18 cellular contexts compared by ENCODE assay signal in the genomic region with DNA sequence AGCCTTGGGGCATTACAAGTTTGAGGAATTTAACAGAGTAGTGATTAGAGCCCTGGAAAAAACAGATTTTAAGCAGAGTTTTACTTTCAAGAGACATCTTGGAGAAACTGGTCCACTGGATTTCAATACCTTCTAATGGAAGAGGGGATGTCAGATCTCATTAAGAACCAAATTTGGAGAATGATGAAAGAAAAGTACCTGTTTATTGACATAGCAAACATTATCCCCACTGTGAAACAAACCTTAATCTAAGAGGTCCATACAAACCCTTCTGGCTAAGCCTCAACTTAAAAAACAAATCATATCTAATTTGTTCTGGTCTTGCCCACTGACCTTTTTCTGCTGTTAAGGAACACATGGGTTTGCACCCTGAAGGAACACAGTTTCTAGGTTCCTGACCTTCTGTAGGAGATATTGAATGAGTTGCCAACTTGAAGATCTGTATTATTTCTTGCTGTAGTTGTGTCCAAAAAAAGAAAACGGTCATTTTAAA. TPM values are rescaled to one million over a fixed set of nuclear protein-coding genes. Genes with fewer than 3 reads are reported as not detected.
DNase-seq lines count a peak whose midpoint lies in the region; ATAC-seq, FAIRE-seq and TF ChIP-seq lines count a peak whose summit lies in the region.
"Had no signal": no experiment of that assay in that cellular context is flagged by ENCODE, and none has a peak within 500 bp of the region (broad histone marks: within the 10 kb centered on the region; RNA-seq: fewer than 3 reads in every experiment).

No MANE protein-coding gene starts in this region.

- H3F3A ChIP-seq in smooth muscle cell (ENCODE audit: low read depth), result peaks cover 37% of the 10 kb centered on the region

- in situ Hi-C loops in HepG2 (cut with HindIII; ENCODE audit: extremely low pct_ligation_motif_present, low pct_unique_long_range_greater_than_20kb), result no loop called here

- ATAC-seq in HCT116 (peak; percentile 8; the same call in 1 of the 2 replicates), HepG2 (no peak), GM18520 (IDR thresholded peaks at IDR 0.05; ENCODE audit: unreplicated experiment) (no peak)

- RAD21 ChIA-PET in HCT116 (lab: Charles Lee; ENCODE audit: low non-redundant PET in 1 of 2, low total read pairs in 2 of 2, uncharacterized antibody in 2 of 2, unreplicated experiment in 2 of 2), result no interaction called here

- no peaks in the 10 kb centered on the region for H3K27me3 ChIP-seq in HCT116 (ENCODE audit: insufficient read depth, low read length)
- no peaks in the 10 kb centered on the region for H3K27me3 ChIP-seq in adrenal gland
- H3K27me3 ChIP-seq in HepG2 (ENCODE audit: control insufficient read depth in 1 of 2, insufficient read depth in 2 of 2, low read length in 2 of 2), result no peaks in the 10 kb centered on the region
- no peaks in the 10 kb centered on the region for H3K27me3 ChIP-seq in smooth muscle cell (ENCODE audit: low read depth)
- no peaks in the 10 kb centered on the region for H3K27me3 ChIP-seq in CD4-positive, alpha-beta memory T cell (ENCODE audit: insufficient read depth, low read length)

- H3K9ac ChIP-seq in HCT116 (ENCODE audit: low read length) (no peak overlapping the region), HepG2 (ENCODE audit: insufficient read depth, low read depth, low read length) (peak overlapping the region; percentile 24; the same call in 1 of the 2 replicates), smooth muscle cell (ENCODE audit: low read depth) (no peak overlapping the region)

- H3K4me2 ChIP-seq in HCT116 (ENCODE audit: low read length) (peak overlapping the region; percentile 46), HepG2 (ENCODE audit: low read depth, low read length) (peak overlapping the region; percentile 8), smooth muscle cell (no peak overlapping the region)

- H3K27ac ChIP-seq in HCT116 (ENCODE audit: low read depth, low read length) (peak overlapping the region; percentile 51), adrenal gland (peak overlapping the region; percentile 60 to 87 (median 81)), HepG2 (ENCODE audit: extremely low read length, insufficient read depth, low read length) (peak overlapping the region; percentile 60), smooth muscle cell (ENCODE audit: low read depth) (peak overlapping the region; percentile 60)
- H3K27ac ChIP-seq in CD4-positive, alpha-beta memory T cell (ENCODE audit: low read depth, low read length), result no peak overlapping the region

- TF ChIP-seq RAD21 in HCT116 (IDR thresholded peaks at IDR 0.05; ENCODE audit: low read depth) (no peak), HepG2 (CRISPR knock-in tag; IDR thresholded peaks at IDR 0.05) (no peak)

- H3K4me3 ChIP-seq in HCT116 (replicated peaks in 1 of 2; ENCODE audit: low read depth in 1 of 2, low read length in 2 of 2) (no peak overlapping the region), adrenal gland (no peak overlapping the region), HepG2 (replicated peaks in 1 of 3; ENCODE audit: insufficient read depth in 1 of 3, low read depth in 2 of 3, low read length in 3 of 3) (no peak overlapping the region; a peak in 1 of 6 replicates), smooth muscle cell (no peak overlapping the region)
- H3K4me3 ChIP-seq in CD4-positive, alpha-beta memory T cell (ENCODE audit: low read length in 2 of 2), result no peak overlapping the region

- CTCF ChIA-PET in HCT116 (lab: Charles Lee), result no interaction called here
- CTCF ChIA-PET in HepG2 (lab: Yijun Ruan, JAX; ENCODE audit: low intra/inter-chr PET ratio, low total read pairs), result no interaction called here
- CTCF ChIA-PET in CD4-positive, alpha-beta memory T cell (lab: Charles Lee; ENCODE audit: partially characterized antibody), result no interaction called here

- H3K36me3 Mint-ChIP-seq in CD4-positive, alpha-beta memory T cell, result no peaks in the 10 kb centered on the region
- H3K36me3 Mint-ChIP-seq: activated naive CD4-positive, alpha-beta T cell treated with anti-CD3 and anti-CD28 coated beads, Interleukin-2, amount 50 U/mL, for 24 hours had no signal

- TF ChIP-seq EP300 in HepG2 (IDR thresholded peaks at IDR 0.05; ENCODE audit: low read depth in 2 of 2, low read length in 2 of 2) (no peak), HepG2 (CRISPR knock-in tag; IDR thresholded peaks at IDR 0.05; ENCODE audit: borderline replicate concordance) (no peak)

- peaks cover 0 to 4% of the 10 kb centered on the region in 2 donors for H3K27me3 Mint-ChIP-seq in CD4-positive, alpha-beta memory T cell
- H3K27me3 Mint-ChIP-seq: activated naive CD4-positive, alpha-beta T cell treated with anti-CD3 and anti-CD28 coated beads, Interleukin-2, amount 50 U/mL, for 24 hours had no signal

- BruUV-seq in HCT116 (replicated peaks; lab: Mats Ljungman, UMichigan) (no TSS peak), HepG2 (replicated peaks; lab: Mats Ljungman, UMichigan) (no TSS peak)

- no peaks in the 10 kb centered on the region for H3K9me3 ChIP-seq in HCT116 (ENCODE audit: control insufficient read depth in 1 of 2, insufficient read depth in 1 of 2, low read depth in 1 of 2, low read length in 2 of 2)
- no peaks in the 10 kb centered on the region for H3K9me3 ChIP-seq in adrenal gland (replicated peaks in 1 of 3)
- H3K9me3 ChIP-seq in HepG2 (ENCODE audit: low read length), result no peaks in the 10 kb centered on the region
- no peaks in the 10 kb centered on the region for H3K9me3 ChIP-seq in smooth muscle cell (replicated peaks; ENCODE audit: low read depth)
- no peaks in the 10 kb centered on the region for H3K9me3 ChIP-seq in CD4-positive, alpha-beta memory T cell (ENCODE audit: control insufficient read depth in 1 of 2, low read length in 2 of 2)

- TF ChIP-seq POLR2A in HCT116 (IDR thresholded peaks at IDR 0.05; ENCODE audit: borderline replicate concordance, extremely low read depth, insufficient read depth, insufficient read length) (no peak), adrenal gland (IDR thresholded peaks at IDR 0.05) (no peak), HepG2 (IDR thresholded peaks at IDR 0.05; ENCODE audit: insufficient read depth in 1 of 2, low read depth in 2 of 2, low read length in 2 of 2) (no peak)

- H4K20me1 ChIP-seq in HCT116 (ENCODE audit: insufficient read depth), result no peaks in the 10 kb centered on the region
- H4K20me1 ChIP-seq in HepG2 (ENCODE audit: insufficient read depth, low read length), result no peaks in the 10 kb centered on the region
- peaks cover 11% of the 10 kb centered on the region for H4K20me1 ChIP-seq in smooth muscle cell (ENCODE audit: low read depth)

- TF ChIP-seq CTCF in HCT116 (IDR thresholded peaks at IDR 0.05 in 2 of 3, conservative IDR thresholded peaks at IDR 0.05 in 1 of 3; ENCODE audit: borderline replicate concordance in 1 of 3, insufficient read depth in 1 of 3, low read depth in 2 of 3, low read length in 2 of 3) (no peak), adrenal gland (IDR thresholded peaks at IDR 0.05) (no peak), HepG2 (CRISPR knock-in tag; IDR thresholded peaks at IDR 0.05) (no peak), smooth muscle cell (IDR thresholded peaks at IDR 0.05; ENCODE audit: borderline replicate concordance, insufficient read depth, poor library complexity, severe bottlenecking) (no peak), GM10266 (IDR thresholded peaks at IDR 0.05; ENCODE audit: control insufficient read depth, insufficient read depth, low read depth, missing control alignments) (no peak)

- H3K4me1 Mint-ChIP-seq in CD4-positive, alpha-beta memory T cell, result no peaks in the 10 kb centered on the region
- H3K4me1 Mint-ChIP-seq: activated naive CD4-positive, alpha-beta T cell treated with anti-CD3 and anti-CD28 coated beads, Interleukin-2, amount 50 U/mL, for 24 hours; central memory CD8-positive, alpha-beta T cell had no signal

- DNase-seq in HCT116 (ENCODE audit: low read depth, low spot score) (no peak), adrenal gland (no peak), HepG2 (ENCODE audit: low spot score) (no peak), smooth muscle cell (lab: John Stamatoyannopoulos, UW; ENCODE audit: unreplicated experiment) (no peak), NCI-H82 treated with DMSO at 0.1 percent for 48 hours (lab: John Stamatoyannopoulos, UW; ENCODE audit: unreplicated experiment) (no peak), GM10266 (ENCODE audit: extremely low spot score) (no peak)
- DNase-seq in CD4-positive, alpha-beta memory T cell, result no peak
- DNase-seq: activated CD8-positive, alpha-beta memory T cell treated with anti-CD3 and anti-CD28 coated beads, Interleukin-2, amount 50 U/mL, for 4 hours; GF-D8; mesendoderm; MM.1S; NCI-H187 treated with DMSO at 0.1 percent for 48 hours; NCI-H524 treated with DMSO at 0.1 percent for 48 hours; T-helper 2 cell had no signal

- H3K4me1 ChIP-seq in HCT116 (ENCODE audit: control insufficient read depth in 1 of 2, insufficient read depth in 2 of 2, low read length in 2 of 2), result peaks cover 22 to 46% of the 10 kb centered on the region in 2 experiments
- peaks cover 29 to 52% of the 10 kb centered on the region in 2 donors for H3K4me1 ChIP-seq in adrenal gland (replicated peaks in 1 of 2)
- H3K4me1 ChIP-seq in HepG2 (ENCODE audit: insufficient read depth, low read length), result peaks cover 61% of the 10 kb centered on the region
- peaks cover 34% of the 10 kb centered on the region for H3K4me1 ChIP-seq in smooth muscle cell (ENCODE audit: low read depth)
- H3K4me1 ChIP-seq in CD4-positive, alpha-beta memory T cell (ENCODE audit: insufficient read depth, low read length), result no peaks in the 10 kb centered on the region

- H3K36me3 ChIP-seq in HCT116 (ENCODE audit: control insufficient read depth in 1 of 2, insufficient read depth in 2 of 2, low read length in 2 of 2) (0 out of 4 replicates have a peak, but pooled peaks cover 0 to 6% of the 10 kb centered on the region in 2 experiments), adrenal gland (replicated peaks in 1 of 2) (peaks cover 0 to under 1% of the 10 kb centered on the region in 2 donors), HepG2 (replicated peaks in 1 of 2; ENCODE audit: control insufficient read depth in 1 of 2, insufficient read depth in 2 of 2, low read length in 2 of 2) (peaks cover 31 to 59% of the 10 kb centered on the region in 2 experiments), smooth muscle cell (ENCODE audit: low read depth) (peaks cover 4% of the 10 kb centered on the region)
- no peaks in the 10 kb centered on the region for H3K36me3 ChIP-seq in CD4-positive, alpha-beta memory T cell (ENCODE audit: insufficient read depth, low read length)

- intact Hi-C loops in HCT116 (cut with micrococcal nuclease) (no loop called here), adrenal gland (cut with DNase I) (no loop called here), HepG2 (cut with micrococcal nuclease; ENCODE audit: unreplicated experiment) (loop anchor here (1.0 to 2.0 kb wide), 3 partner anchors 17 to 146 kb away; no protein-coding TSS in a partner anchor)
- intact Hi-C loops in CD4-positive, alpha-beta memory T cell (cut with micrococcal nuclease), result no loop called here

- POLR2A ChIA-PET in HCT116 (lab: Charles Lee) (no interaction called here), HepG2 (lab: Yijun Ruan, JAX) (interaction anchor here (1.0 to 1.3 kb wide), 4 partner anchors 17 to 66 kb away, joined by 3 to 5 read pairs (median 3); a partner anchor contains a TSS)
- POLR2A ChIA-PET in CD4-positive, alpha-beta memory T cell (lab: Charles Lee; ENCODE audit: partially characterized antibody), result no interaction called here

- H3K9me2 ChIP-seq in HCT116 (ENCODE audit: insufficient read depth), result no peaks in the 10 kb centered on the region

- H3K9me3 Mint-ChIP-seq in CD4-positive, alpha-beta memory T cell, result no peaks in the 10 kb centered on the region
- H3K9me3 Mint-ChIP-seq: activated naive CD4-positive, alpha-beta T cell treated with anti-CD3 and anti-CD28 coated beads, Interleukin-2, amount 50 U/mL, for 24 hours; central memory CD8-positive, alpha-beta T cell had no signal

- WGBS in adrenal gland, 4 donors, result 33 to 57% (median 47%) methylated on average over 1 of the region's 1 CpG
- 71% methylated on average over 1 of the region's 1 CpG for WGBS in HepG2 (ENCODE audit: low lambda C conversion rate)
- 95% methylated on average over 1 of the region's 1 CpG for WGBS in smooth muscle cell (ENCODE audit: low lambda C conversion rate)

- no peaks in the 10 kb centered on the region for H3K79me2 ChIP-seq in HCT116 (ENCODE audit: insufficient read depth, low read length)
- no peaks in the 10 kb centered on the region for H3K79me2 ChIP-seq in HepG2 (ENCODE audit: insufficient read depth, low read length)
- no peaks in the 10 kb centered on the region for H3K79me2 ChIP-seq in smooth muscle cell (ENCODE audit: low read depth)

- H2AFZ ChIP-seq in HCT116 (ENCODE audit: low read depth, low read length, poor library complexity, severe bottlenecking) (no peak overlapping the region), HepG2 (ENCODE audit: low read length) (no peak overlapping the region), smooth muscle cell (ENCODE audit: low read depth) (no peak overlapping the region)

- no peak overlapping the region for H3K27ac Mint-ChIP-seq in CD4-positive, alpha-beta memory T cell
- H3K27ac Mint-ChIP-seq: activated naive CD4-positive, alpha-beta T cell treated with anti-CD3 and anti-CD28 coated beads, Interleukin-2, amount 50 U/mL, for 24 hours had no signal

- FAIRE-seq in HepG2 (lab: Jason Lieb, UNC), result no peak
- FAIRE-seq: RCC 7860 had no signal

- H3K4me3 Mint-ChIP-seq in CD4-positive, alpha-beta memory T cell, result no peak overlapping the region
- H3K4me3 Mint-ChIP-seq: activated naive CD4-positive, alpha-beta T cell treated with anti-CD3 and anti-CD28 coated beads, Interleukin-2, amount 50 U/mL, for 24 hours; central memory CD8-positive, alpha-beta T cell had no signal

RNA-seq across cellular contexts. Expression of a gene that starts 53.5 kb away (rescaled TPM):
- total RNA-seq in HCT116 (2021; ENCODE audit: unreplicated experiment) (32.0 TPM), adrenal gland (100 to 1,000 TPM in 1 of 8 donors, 10 to 100 TPM in 7; 48.6 to 114 (median 85.6) TPM), HepG2 (2016; rRNA removed; fragmentation: Illumina TruSeq; extraction: Trizol) (56.4 and 109 TPM in 2 replicates), smooth muscle cell (244 and 306 TPM in 2 replicates)
- 32.2 and 32.7 TPM in 2 replicates for polyA plus RNA-seq in HCT116 (2012)
- polyA plus RNA-seq in adrenal gland (100 to 1,000 TPM in 2 of 3 donors, 10 to 100 TPM in 1; 73.6 to 164 (median 144) TPM), HepG2 (2011; rRNA removed) (124 and 127 TPM in 2 replicates), smooth muscle cell (191 and 246 TPM in 2 replicates)
- 12.3 and 15.0 TPM in 2 replicates for total RNA-seq in HepG2 (2016; cell fraction: cytosol; rRNA removed; fragmentation: Illumina TruSeq; extraction: Trizol; ENCODE audit: low read depth)
- 48.3 and 110 TPM in 2 replicates for total RNA-seq in HepG2 (2016; cell fraction: insoluble cytoplasmic fraction; rRNA removed; fragmentation: Illumina TruSeq; extraction: Trizol)
- 19.7 and 21.8 TPM in 2 replicates for total RNA-seq in HepG2 (2016; cell fraction: membrane; rRNA removed; fragmentation: Illumina TruSeq; extraction: Trizol)
- total RNA-seq in HepG2 (2016; cell fraction: nucleus; rRNA removed; fragmentation: Illumina TruSeq; extraction: Trizol), result 137 and 161 TPM in 2 replicates
- 101 and 116 TPM in 2 replicates for polyA plus RNA-seq in HepG2 (2011; cell fraction: cytosol; rRNA removed)
- 265 and 290 TPM in 2 replicates for polyA plus RNA-seq in HepG2 (2011; cell fraction: nucleus; rRNA removed)
- 106 and 132 TPM in 2 replicates for polyA plus RNA-seq in HepG2 (2012)
- polyA plus RNA-seq in HepG2 (2016; cell fraction: cytosol; fragmentation: Illumina TruSeq; extraction: Trizol; ENCODE audit: low read depth), result 5.0 and 5.8 TPM in 2 replicates
- polyA plus RNA-seq in HepG2 (2016; cell fraction: insoluble cytoplasmic fraction; fragmentation: Illumina TruSeq; extraction: Trizol; ENCODE audit: low read depth), result 59.1 and 60.9 TPM in 2 replicates
- polyA plus RNA-seq in HepG2 (2016; cell fraction: membrane; fragmentation: Illumina TruSeq; extraction: Trizol; ENCODE audit: low read depth), result 8.8 and 14.3 TPM in 2 replicates
- polyA plus RNA-seq in HepG2 (2016; cell fraction: nucleus; fragmentation: Illumina TruSeq; extraction: Trizol; ENCODE audit: insufficient read depth, low read depth), result 286 and 312 TPM in 2 replicates
- 105 and 627 TPM in 2 replicates for polyA minus RNA-seq in HepG2 (2011; rRNA and poly(A)+ RNA removed; ENCODE audit: low replicate concordance)
- 120 and 164 TPM in 2 replicates for polyA minus RNA-seq in HepG2 (2011; cell fraction: cytosol; rRNA and poly(A)+ RNA removed)
- 204 and 208 TPM in 2 replicates for polyA minus RNA-seq in HepG2 (2011; cell fraction: nucleus; rRNA and poly(A)+ RNA removed)
- total RNA-seq in CD4-positive, alpha-beta memory T cell, result not detected
- polyA plus RNA-seq in CD4-positive, alpha-beta memory T cell, result under 1 TPM in 1 of 2 donors, not detected in 1; 0.95 TPM

RNA-seq across cellular contexts. Expression of a gene that starts 58.5 kb away (rescaled TPM):
- total RNA-seq in HCT116 (2021; ENCODE audit: unreplicated experiment), result 104 TPM
- polyA plus RNA-seq in HCT116 (2012), result 52.6 and 69.5 TPM in 2 replicates
- total RNA-seq in adrenal gland, result 100 to 1,000 TPM in 7 of 8 donors, 10 to 100 TPM in 1; 72.4 to 616 (median 155) TPM
- polyA plus RNA-seq in adrenal gland, result 100 to 1,000 TPM in 1 of 3 donors, 10 to 100 TPM in 2; 21.6 to 372 (median 26.4) TPM
- 95.2 and 128 TPM in 2 replicates for total RNA-seq in HepG2 (2016; rRNA removed; fragmentation: Illumina TruSeq; extraction: Trizol)
- total RNA-seq in HepG2 (2016; cell fraction: cytosol; rRNA removed; fragmentation: Illumina TruSeq; extraction: Trizol; ENCODE audit: low read depth), result 4.0 and 6.8 TPM in 2 replicates
- total RNA-seq in HepG2 (2016; cell fraction: insoluble cytoplasmic fraction; rRNA removed; fragmentation: Illumina TruSeq; extraction: Trizol), result 89.3 and 126 TPM in 2 replicates
- total RNA-seq in HepG2 (2016; cell fraction: membrane; rRNA removed; fragmentation: Illumina TruSeq; extraction: Trizol), result 14.2 and 16.2 TPM in 2 replicates
- 61.9 and 75.0 TPM in 2 replicates for total RNA-seq in HepG2 (2016; cell fraction: nucleus; rRNA removed; fragmentation: Illumina TruSeq; extraction: Trizol)
- 49.1 and 56.8 TPM in 2 replicates for polyA plus RNA-seq in HepG2 (2011; rRNA removed)
- 55.9 and 73.4 TPM in 2 replicates for polyA plus RNA-seq in HepG2 (2011; cell fraction: cytosol; rRNA removed)
- 25.3 and 27.2 TPM in 2 replicates for polyA plus RNA-seq in HepG2 (2011; cell fraction: nucleus; rRNA removed)
- 72.7 and 78.6 TPM in 2 replicates for polyA plus RNA-seq in HepG2 (2012)
- 5.4 and 5.8 TPM in 2 replicates for polyA plus RNA-seq in HepG2 (2016; cell fraction: cytosol; fragmentation: Illumina TruSeq; extraction: Trizol; ENCODE audit: low read depth)
- polyA plus RNA-seq in HepG2 (2016; cell fraction: insoluble cytoplasmic fraction; fragmentation: Illumina TruSeq; extraction: Trizol; ENCODE audit: low read depth), result 120 and 143 TPM in 2 replicates
- polyA plus RNA-seq in HepG2 (2016; cell fraction: membrane; fragmentation: Illumina TruSeq; extraction: Trizol; ENCODE audit: low read depth), result 9.0 and 13.3 TPM in 2 replicates
- 59.8 and 70.0 TPM in 2 replicates for polyA plus RNA-seq in HepG2 (2016; cell fraction: nucleus; fragmentation: Illumina TruSeq; extraction: Trizol; ENCODE audit: insufficient read depth, low read depth)
- 41.9 and 55.9 TPM in 2 replicates for polyA minus RNA-seq in HepG2 (2011; rRNA and poly(A)+ RNA removed; ENCODE audit: low replicate concordance)
- 27.3 and 39.1 TPM in 2 replicates for polyA minus RNA-seq in HepG2 (2011; cell fraction: cytosol; rRNA and poly(A)+ RNA removed)
- 49.2 and 53.0 TPM in 2 replicates for polyA minus RNA-seq in HepG2 (2011; cell fraction: nucleus; rRNA and poly(A)+ RNA removed)
- total RNA-seq in smooth muscle cell, result 165 and 172 TPM in 2 replicates
- polyA plus RNA-seq in smooth muscle cell, result 51.4 and 71.4 TPM in 2 replicates
- total RNA-seq in CD4-positive, alpha-beta memory T cell, result 10 to 100 TPM; 42.1 to 51.1 TPM
- 10 to 100 TPM; 57.8 to 75.9 TPM for polyA plus RNA-seq in CD4-positive, alpha-beta memory T cell

Comparison
In these comparisons a context has a peak if more than half of its experiments do, and no peak if none do; other contexts are left out.
1. RNA of a gene that starts 53.5 kb away (total RNA-seq): 244 to 306 TPM in smooth muscle cell, 12.3 to 161 TPM in HepG2, 48.6 to 114 TPM in adrenal gland and 32.0 TPM in HCT116 (single experiment); not detected in CD4-positive, alpha-beta memory T cell; every median in the first group is over 10 times any median in the second.